Comparison of ENCODE assay signal across 17 cellular contexts in genomic region chr1:38500891-38501290, GRCh38.
"Had no signal": no experiment of that assay in that cellular context is flagged by ENCODE, and none has a peak within 500 bp of the region (broad histone marks: within the 10 kb centered on the region; RNA-seq: fewer than 3 reads in every experiment).

No MANE protein-coding gene starts in this region.

- H3K4me3 ChIP-seq: body of pancreas, cardiac muscle cell, left ventricle myocardium inferior, spleen, testis had no signal

- DNase-seq: activated effector memory CD4-positive, alpha-beta T cell treated with anti-CD3 and anti-CD28 coated beads, Interleukin-2, amount 50 U/mL, for 16 hours; activated naive CD4-positive, alpha-beta T cell treated with anti-CD3 and anti-CD28 coated beads, Interleukin-2, amount 10 ng/mL, durations not matched to agents 7 days and 5 days; activated T-cell treated with anti-CD3 and anti-CD28 coated beads for 4 hours; body of pancreas; cortex of kidney; left ventricle myocardium inferior; natural killer cell; retina; spleen; stimulated activated CD4-positive, alpha-beta T cell treated with anti-CD3 and anti-CD28 coated beads, Interleukin-4, amount 100 ng/mL, for 1 hour; stimulated activated naive CD4-positive, alpha-beta T cell; T-helper 9 cell; testis; trophoblast cell had no signal

- ATAC-seq: body of pancreas, natural killer cell, WTC11 had no signal

- H3K27me3 ChIP-seq: body of pancreas, testis had no signal

- H3K4me1 ChIP-seq: body of pancreas, left ventricle myocardium inferior, testis had no signal

- H3K9me3 ChIP-seq: body of pancreas, left ventricle myocardium inferior, spleen, testis had no signal

- H3K27ac ChIP-seq: body of pancreas, cardiac muscle cell, epithelial cell of prostate, left ventricle myocardium inferior, spleen, testis had no signal

- H3K36me3 ChIP-seq: cardiac muscle cell, left ventricle myocardium inferior, spleen had no signal
